Comparison of ENCODE assay signal across 11 cellular contexts in the genomic region with DNA sequence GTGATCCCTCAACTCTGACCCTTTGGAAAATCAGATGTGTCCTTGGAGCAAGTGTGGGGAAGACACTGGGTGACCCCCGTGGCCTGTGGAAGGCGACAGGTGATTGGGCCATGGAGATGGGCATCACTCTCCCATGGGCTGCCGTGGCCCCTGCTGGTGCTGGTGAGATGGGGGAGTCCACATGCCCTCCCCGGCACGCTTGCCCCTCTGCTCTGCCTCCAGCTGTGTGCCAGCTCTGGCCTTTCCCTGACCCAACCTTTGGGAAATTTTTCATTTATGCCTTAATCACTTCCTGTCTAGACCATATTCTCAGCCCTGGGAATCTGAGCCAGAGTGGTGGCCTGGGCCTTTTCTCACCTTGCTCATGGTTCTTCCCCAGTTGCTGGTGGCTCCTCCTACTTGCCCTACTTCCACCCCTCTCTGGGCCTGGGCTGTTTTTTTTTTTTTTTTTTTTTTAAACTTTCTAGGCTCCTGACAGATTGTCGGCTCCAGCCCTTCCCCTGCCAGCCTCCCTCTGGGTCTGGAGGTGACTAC. TPM values are rescaled to one million over a fixed set of nuclear protein-coding genes. Genes with fewer than 3 reads are reported as not detected.
DNase-seq lines count a peak whose midpoint lies in the region; ATAC-seq, FAIRE-seq and TF ChIP-seq lines count a peak whose summit lies in the region.
"Had no signal": no experiment of that assay in that cellular context is flagged by ENCODE, and none has a peak within 500 bp of the region (broad histone marks: within the 10 kb centered on the region; RNA-seq: fewer than 3 reads in every experiment).

No MANE protein-coding gene starts in this region.

- TF ChIP-seq CTCF in spleen (IDR thresholded peaks at IDR 0.05 in 8 of 11, conservative IDR thresholded peaks at IDR 0.05 in 3 of 11) = no peak

- peak overlapping the region; percentile 89 for H3K4me3 Mint-ChIP-seq in activated CD4-positive, alpha-beta T cell treated with anti-CD3 and anti-CD28 coated beads, Interleukin-2, amount 10 ng/mL, durations not matched to agents 24 days and 14 days
- H3K4me3 Mint-ChIP-seq: nephron progenitor cell had no signal

- H3K4me1 Mint-ChIP-seq in activated CD4-positive, alpha-beta T cell treated with anti-CD3 and anti-CD28 coated beads, Interleukin-2, amount 10 ng/mL, durations not matched to agents 24 days and 14 days = peaks cover 76% of the 10 kb centered on the region

- POLR2A ChIA-PET in HEK293T (lab: Yijun Ruan, JAX) = no interaction called here

- H3K4me3 ChIP-seq in spleen (peak overlapping the region in 4 of 8 donors; percentile 13 to 59 (median 24)), H7 (ENCODE audit: insufficient read depth, low read depth, low read length) (no peak overlapping the region)
- H3K4me3 ChIP-seq: adrenal gland had no signal

- intact Hi-C loops in activated CD4-positive, alpha-beta T cell treated with anti-CD3 and anti-CD28 coated beads, Interleukin-2, amount 10 ng/mL, durations not matched to agents 24 days and 14 days (cut with micrococcal nuclease) = no loop called here
- intact Hi-C loops in spleen (cut with DNase I; ENCODE audit: low total_unique reads) = no loop called here

- WGBS in spleen, 5 donors = 69 to 77% (median 73%) methylated on average over 6 of the region's 6 CpGs

- peak; percentile 92 for FAIRE-seq in GM18507 (lab: Jason Lieb, UNC)

- no peaks in the 10 kb centered on the region for H3K27me3 ChIP-seq in spleen (replicated peaks in 1 of 7)
- H3K27me3 ChIP-seq in H7 (ENCODE audit: control insufficient read depth, insufficient read depth, low read length) = no peaks in the 10 kb centered on the region
- H3K27me3 ChIP-seq: adrenal gland had no signal

- ATAC-seq in GM18520 (IDR thresholded peaks at IDR 0.05; ENCODE audit: unreplicated experiment) = no peak

- peak overlapping the region in 5 of 8 donors; percentile 51 to 83 (median 79) for H3K27ac ChIP-seq in spleen

- peaks cover 53 to 100% (median 97%) of the 10 kb centered on the region in 6 donors for H3K4me1 ChIP-seq in spleen

- no peaks in the 10 kb centered on the region for H3K9me3 ChIP-seq in spleen
- H3K9me3 ChIP-seq: adrenal gland had no signal

- CTCF ChIA-PET in HEK293T (lab: Yijun Ruan, JAX) = no interaction called here

- peaks cover 59% of the 10 kb centered on the region for H3K36me3 Mint-ChIP-seq in activated CD4-positive, alpha-beta T cell treated with anti-CD3 and anti-CD28 coated beads, Interleukin-2, amount 10 ng/mL, durations not matched to agents 24 days and 14 days (ENCODE audit: low read depth)

- H3K36me3 ChIP-seq in spleen (peaks cover 0 to 72% (median 2%) of the 10 kb centered on the region in 6 donors), H7 (replicated peaks; ENCODE audit: control insufficient read depth, insufficient read depth, low read length) (peaks cover 1% of the 10 kb centered on the region)
- H3K36me3 ChIP-seq: adrenal gland had no signal

- H3K27me3 Mint-ChIP-seq in activated CD4-positive, alpha-beta T cell treated with anti-CD3 and anti-CD28 coated beads, Interleukin-2, amount 10 ng/mL, durations not matched to agents 24 days and 14 days = no peaks in the 10 kb centered on the region

- no peak for TF ChIP-seq POLR2A in spleen (IDR thresholded peaks at IDR 0.05)

- H3K9me3 Mint-ChIP-seq in activated CD4-positive, alpha-beta T cell treated with anti-CD3 and anti-CD28 coated beads, Interleukin-2, amount 10 ng/mL, durations not matched to agents 24 days and 14 days = no peaks in the 10 kb centered on the region
- H3K9me3 Mint-ChIP-seq: nephron progenitor cell had no signal

- H3K27ac Mint-ChIP-seq in activated CD4-positive, alpha-beta T cell treated with anti-CD3 and anti-CD28 coated beads, Interleukin-2, amount 10 ng/mL, durations not matched to agents 24 days and 14 days = peak overlapping the region; percentile 65

- DNase-seq in GM18507 (ENCODE audit: extremely low spot score, insufficient read length, low read depth) (no peak), spleen (no peak), HEK293T (ENCODE audit: extremely low spot score) (no peak), H7 (no peak), NCI-H82 (lab: John Stamatoyannopoulos, UW) (no peak)
- DNase-seq in activated CD4-positive, alpha-beta T cell treated with anti-CD3 and anti-CD28 coated beads, Interleukin-2, amount 10 ng/mL, durations not matched to agents 24 days and 14 days = peak; percentile 76
- peak; percentile 49 for DNase-seq in effector CD4-positive, alpha-beta T cell
- DNase-seq: adrenal gland, MV-4-11, nephron progenitor cell had no signal

TF ChIP-seq in HEK293T, 16 proteins besides CTCF, POLR2A, EP300 and RAD21:
- no peak for TF ChIP-seq HDGF (IDR thresholded peaks at IDR 0.05; ENCODE audit: borderline replicate concordance)
- no peak for TF ChIP-seq NFRKB (IDR thresholded peaks at IDR 0.05)
- TF ChIP-seq ZNF384 (IDR thresholded peaks at IDR 0.05) = no peak
- TF ChIP-seq SUZ12 (IDR thresholded peaks at IDR 0.05) = no peak
- TF ChIP-seq TARDBP (IDR thresholded peaks at IDR 0.05) = no peak
- TF ChIP-seq BHLHE40 (IDR thresholded peaks at IDR 0.05; ENCODE audit: borderline replicate concordance) = no peak
- TF ChIP-seq CTBP1 (IDR thresholded peaks at IDR 0.05; ENCODE audit: borderline replicate concordance) = no peak
- TF ChIP-seq LEF1 (IDR thresholded peaks at IDR 0.05; ENCODE audit: borderline replicate concordance) = no peak
- TF ChIP-seq, protein P1, sequence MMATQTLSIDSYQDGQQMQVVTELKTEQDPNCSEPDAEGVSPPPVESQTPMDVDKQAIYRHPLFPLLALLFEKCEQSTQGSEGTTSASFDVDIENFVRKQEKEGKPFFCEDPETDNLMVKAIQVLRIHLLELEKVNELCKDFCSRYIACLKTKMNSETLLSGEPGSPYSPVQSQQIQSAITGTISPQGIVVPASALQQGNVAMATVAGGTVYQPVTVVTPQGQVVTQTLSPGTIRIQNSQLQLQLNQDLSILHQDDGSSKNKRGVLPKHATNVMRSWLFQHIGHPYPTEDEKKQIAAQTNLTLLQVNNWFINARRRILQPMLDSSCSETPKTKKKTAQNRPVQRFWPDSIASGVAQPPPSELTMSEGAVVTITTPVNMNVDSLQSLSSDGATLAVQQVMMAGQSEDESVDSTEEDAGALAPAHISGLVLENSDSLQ (IDR thresholded peaks at IDR 0.05) = no peak
- no peak for TF ChIP-seq SP1 (IDR thresholded peaks at IDR 0.05)
- TF ChIP-seq FOXK2 (IDR thresholded peaks at IDR 0.05) = no peak
- no peak for TF ChIP-seq ELF4 (IDR thresholded peaks at IDR 0.05)
- no peak for TF ChIP-seq FOXA1 (IDR thresholded peaks at IDR 0.05)
- no peak for TF ChIP-seq FOXM1 (IDR thresholded peaks at IDR 0.05; ENCODE audit: borderline replicate concordance)
- no peak for TF ChIP-seq ARNT (IDR thresholded peaks at IDR 0.05)
- TF ChIP-seq L3MBTL2 (conservative IDR thresholded peaks at IDR 0.05) = no peak

RNA-seq across cellular contexts. Expression of gene RGS3, which starts 56.6 kb away (rescaled TPM):
- 113 and 122 TPM in 2 replicates for total RNA-seq in activated CD4-positive, alpha-beta T cell treated with anti-CD3 and anti-CD28 coated beads, Interleukin-2, amount 10 ng/mL, durations not matched to agents 24 days and 14 days
- total RNA-seq in spleen = 100 to 1,000 TPM in 1 of 7 donors, 10 to 100 TPM in 6; 63.2 to 122 (median 84.4) TPM
- polyA plus RNA-seq in spleen = 10 to 100 TPM; 17.5 to 48.3 (median 26.5) TPM
- total RNA-seq in H7 (2014; rRNA removed; shearing (Covaris generic)) = 18.2 and 22.4 TPM in 2 replicates

Comparison
In these comparisons a context has a peak if more than half of its experiments do, and no peak if none do; other contexts are left out.
1. DNase-seq: peak in activated CD4-positive, alpha-beta T cell treated with anti-CD3 and anti-CD28 coated beads, Interleukin-2, amount 10 ng/mL, durations not matched to agents 24 days and 14 days (single experiment) and effector CD4-positive, alpha-beta T cell (single experiment); none in GM18507 (single experiment), spleen (single experiment), HEK293T (single experiment), H7 (single experiment) and NCI-H82 (single experiment).